Comparison of ENCODE assay signal across 20 cellular contexts in the genomic region with DNA sequence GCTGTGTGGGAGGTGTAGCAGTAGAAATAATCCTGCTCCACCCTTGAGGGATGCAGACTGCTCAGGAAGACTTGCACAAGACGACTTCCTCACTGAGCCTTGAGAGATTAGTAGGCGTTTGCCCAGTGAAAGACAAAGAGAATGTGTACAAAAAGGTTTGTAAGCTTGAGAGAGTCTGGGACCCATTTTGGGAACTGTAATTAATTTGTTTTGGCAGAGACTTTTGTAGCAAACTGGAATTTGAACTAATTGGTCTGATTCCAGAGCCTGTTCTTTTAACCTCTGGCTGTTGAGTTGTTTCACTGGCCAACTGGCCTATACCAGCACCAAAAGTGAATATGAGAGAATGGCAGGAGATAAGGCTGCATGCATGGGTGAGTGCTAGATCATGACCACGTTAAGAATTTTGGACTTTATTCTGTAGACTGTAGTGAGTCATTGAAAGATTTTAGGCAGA.
DNase-seq lines count a peak whose midpoint lies in the region; ATAC-seq, FAIRE-seq and TF ChIP-seq lines count a peak whose summit lies in the region.
"Had no signal": no experiment of that assay in that cellular context is flagged by ENCODE, and none has a peak within 500 bp of the region (broad histone marks: within the 10 kb centered on the region; RNA-seq: fewer than 3 reads in every experiment).

No MANE protein-coding gene starts in this region.

- H3K4me1 ChIP-seq in A673 (ENCODE audit: insufficient read depth, low read length, poor library complexity, severe bottlenecking) (no peaks in the 10 kb centered on the region), small intestine (ENCODE audit: control insufficient read depth in 2 of 2, insufficient read depth in 1 of 2, low read depth in 1 of 2, low read length in 1 of 2) (no peaks in the 10 kb centered on the region)
- no peaks in the 10 kb centered on the region for H3K4me1 ChIP-seq in CD8-positive, alpha-beta memory T cell (ENCODE audit: insufficient read depth, low read length)
- H3K4me1 ChIP-seq: testis had no signal

- H3K9me3 ChIP-seq in A673 (ENCODE audit: low read depth, low read length, poor library complexity, severe bottlenecking) = no peaks in the 10 kb centered on the region
- no peaks in the 10 kb centered on the region for H3K9me3 ChIP-seq in CD8-positive, alpha-beta memory T cell (ENCODE audit: low read length)
- H3K9me3 ChIP-seq in small intestine (ENCODE audit: control insufficient read depth, low read depth) = no peaks in the 10 kb centered on the region
- H3K9me3 ChIP-seq: testis had no signal

- H3K27me3 Mint-ChIP-seq in CD8-positive, alpha-beta memory T cell = no peaks in the 10 kb centered on the region
- H3K27me3 Mint-ChIP-seq: activated CD4-positive, alpha-beta T cell treated with anti-CD3 and anti-CD28 coated beads for 36 hours; activated naive CD4-positive, alpha-beta T cell treated with anti-CD3 and anti-CD28 coated beads, Interleukin-2, amount 50 U/mL, for 24 hours had no signal

- DNase-seq in A673 (ENCODE audit: low spot score) = peak; percentile 7
- DNase-seq in CD8-positive, alpha-beta memory T cell = no peak
- DNase-seq in SKM-1 treated with dmso at 0.1 percent for 144 hours (lab: John Stamatoyannopoulos, UW; ENCODE audit: unreplicated experiment) = peak; percentile 49
- peak; percentile 65 for DNase-seq in fibroblast of the aortic adventitia (ENCODE audit: low read depth)
- DNase-seq in NCI-H1092 (lab: John Stamatoyannopoulos, UW) = no peak
- DNase-seq in small intestine = no peak
- no peak for DNase-seq in NCI-H345 (lab: John Stamatoyannopoulos, UW)
- DNase-seq: activated CD4-positive, alpha-beta T cell treated with anti-CD3 and anti-CD28 coated beads for 36 hours; dermis blood vessel endothelial cell; GDM1; NCI-H1436 treated with DMSO at 0.1 percent for 48 hours; T1000; testis had no signal

- H3K36me3 Mint-ChIP-seq in CD8-positive, alpha-beta memory T cell = peaks cover 4 to 49% (median 11%) of the 10 kb centered on the region in 3 donors

- H3K4me3 ChIP-seq in A673 (ENCODE audit: low read depth, low read length, poor library complexity, severe bottlenecking) (no peak overlapping the region), fibroblast of the aortic adventitia (ENCODE audit: low read depth, low read length) (no peak overlapping the region), small intestine (ENCODE audit: low read depth in 1 of 2, low read length in 2 of 2) (no peak overlapping the region)
- H3K4me3 ChIP-seq in CD8-positive, alpha-beta memory T cell (ENCODE audit: low read length) = no peak overlapping the region
- H3K4me3 ChIP-seq: lung, testis had no signal

- BruUV-seq in A673 (replicated peaks; lab: Mats Ljungman, UMichigan) = no TSS peak

- H3K27me3 ChIP-seq in A673 (replicated peaks; ENCODE audit: insufficient read depth, low read depth, low read length, poor library complexity) (no peaks in the 10 kb centered on the region), small intestine (ENCODE audit: control insufficient read depth in 2 of 2, insufficient read depth in 2 of 2, low read length in 2 of 2) (no peaks in the 10 kb centered on the region)
- no peaks in the 10 kb centered on the region for H3K27me3 ChIP-seq in CD8-positive, alpha-beta memory T cell (ENCODE audit: insufficient read depth, low read length, poor library complexity, severe bottlenecking)
- H3K27me3 ChIP-seq: testis had no signal

- H3K27ac ChIP-seq in A673 (ENCODE audit: low read depth, low read length, poor library complexity, severe bottlenecking) (no peak overlapping the region), small intestine (ENCODE audit: low read depth in 1 of 2, low read length in 1 of 2) (no peak overlapping the region)
- no peak overlapping the region for H3K27ac ChIP-seq in CD8-positive, alpha-beta memory T cell (ENCODE audit: low read depth, low read length)
- H3K27ac ChIP-seq: KMS-11, parathyroid adenoma, testis had no signal

- peaks cover 19 to 28% (median 26%) of the 10 kb centered on the region in 3 donors for H3K4me1 Mint-ChIP-seq in CD8-positive, alpha-beta memory T cell

- 54 to 62% (median 54%) methylated on average over 3 of the region's 3 CpGs for WGBS in small intestine, 3 donors

- POLR2A ChIA-PET in A673 (lab: Charles Lee; ENCODE audit: low non-redundant PET) = no interaction called here
- POLR2A ChIA-PET in CD8-positive, alpha-beta memory T cell (lab: Charles Lee) = no interaction called here

- H3K4me3 Mint-ChIP-seq in CD8-positive, alpha-beta memory T cell = no peak overlapping the region
- H3K4me3 Mint-ChIP-seq: activated CD4-positive, alpha-beta T cell treated with anti-CD3 and anti-CD28 coated beads for 36 hours; activated naive CD4-positive, alpha-beta T cell treated with anti-CD3 and anti-CD28 coated beads, Interleukin-2, amount 50 U/mL, for 24 hours; brain had no signal

- H3K36me3 ChIP-seq in A673 (ENCODE audit: insufficient read depth, low read length, poor library complexity, severe bottlenecking) (no peaks in the 10 kb centered on the region), small intestine (ENCODE audit: control insufficient read depth in 2 of 2, insufficient read depth in 2 of 2, low read length in 2 of 2) (peaks cover 2 to 9% of the 10 kb centered on the region in 2 donors)
- peaks cover 8% of the 10 kb centered on the region for H3K36me3 ChIP-seq in CD8-positive, alpha-beta memory T cell (ENCODE audit: insufficient read depth, low read length)

- TF ChIP-seq CTCF in A673 (conservative IDR thresholded peaks at IDR 0.05; ENCODE audit: low read depth, low read length) (no peak), fibroblast of the aortic adventitia (IDR thresholded peaks at IDR 0.05; ENCODE audit: insufficient read depth, low read length) (no peak)

- CTCF ChIA-PET in A673 (lab: Charles Lee) = no interaction called here
- CTCF ChIA-PET in CD8-positive, alpha-beta memory T cell (lab: Charles Lee) = no interaction called here

- no peak for FAIRE-seq in small intestine (lab: Jason Lieb, UNC)
- FAIRE-seq: GM12891 had no signal

- no peak for ATAC-seq in GM21717 (IDR thresholded peaks at IDR 0.05; ENCODE audit: unreplicated experiment)
- ATAC-seq: activated CD4-positive, alpha-beta T cell treated with anti-CD3 and anti-CD28 coated beads for 36 hours had no signal

- intact Hi-C loops in A673 (cut with micrococcal nuclease; ENCODE audit: unreplicated experiment) = no loop called here

- H3K27ac Mint-ChIP-seq in CD8-positive, alpha-beta memory T cell = peak overlapping the region in 6 of 8 donors; percentile 9 to 46 (median 36)

- H3K9me3 Mint-ChIP-seq in CD8-positive, alpha-beta memory T cell = no peaks in the 10 kb centered on the region
- H3K9me3 Mint-ChIP-seq: activated naive CD4-positive, alpha-beta T cell treated with anti-CD3 and anti-CD28 coated beads, Interleukin-2, amount 50 U/mL, for 24 hours; brain had no signal

Comparison
In these comparisons a context has a peak if more than half of its experiments do, and no peak if none do; other contexts are left out.
1. DNase-seq: peak in A673 (single experiment), SKM-1 treated with dmso at 0.1 percent for 144 hours (single experiment) and fibroblast of the aortic adventitia (single experiment); none in CD8-positive, alpha-beta memory T cell (0 of 5), NCI-H1092 (single experiment), small intestine (single experiment) and NCI-H345 (single experiment).